In the genomic region with DNA sequence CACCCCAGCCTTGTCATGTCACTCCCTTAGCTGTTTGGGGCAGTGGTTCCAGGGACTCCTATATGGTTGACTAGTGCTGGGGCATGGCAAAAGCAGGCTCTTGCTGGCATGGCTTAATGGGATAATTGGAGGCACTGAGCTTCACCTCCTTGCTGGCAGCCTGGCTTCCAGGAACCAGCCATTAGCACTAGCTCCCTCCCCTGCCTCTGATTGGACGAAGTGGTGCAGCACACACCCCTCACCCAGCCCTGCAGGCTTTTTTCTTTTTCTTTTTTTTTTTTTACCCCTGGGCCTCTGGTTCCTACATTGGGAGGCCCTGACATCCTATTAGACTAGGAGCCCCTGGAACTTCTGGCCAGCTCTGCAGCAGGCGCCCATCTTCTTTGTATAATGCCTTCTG, we compare ENCODE assay signal across 16 cellular contexts. TPM values are rescaled to one million over a fixed set of nuclear protein-coding genes. Genes with fewer than 3 reads are reported as not detected.
DNase-seq lines count a peak whose midpoint lies in the region; ATAC-seq and TF ChIP-seq lines count a peak whose summit lies in the region.
"Had no signal": no experiment of that assay in that cellular context is flagged by ENCODE, and none has a peak within 500 bp of the region (broad histone marks: within the 10 kb centered on the region; RNA-seq: fewer than 3 reads in every experiment).

No MANE protein-coding gene starts in this region.

- no peak overlapping the region for H3K27ac ChIP-seq in endodermal cell (ENCODE audit: low read depth, low read length)
- H3K27ac ChIP-seq in CD8-positive, alpha-beta memory T cell (ENCODE audit: low read depth, low read length) = no peak overlapping the region
- H3K27ac ChIP-seq: GM23248 had no signal

- H3K4me1 Mint-ChIP-seq in endodermal cell = peaks cover 16% of the 10 kb centered on the region
- H3K4me1 Mint-ChIP-seq in stimulated activated naive B cell treated with anti-CD40 and anti-IgM and Interleukin-4, amounts not matched to agents 10 μg/mL and 1 μg/mL and 100 μg/mL, for 72 hours = peaks cover 1 to 10% of the 10 kb centered on the region in 2 donors
- H3K4me1 Mint-ChIP-seq in CD8-positive, alpha-beta memory T cell = peaks cover 3 to 7% (median 7%) of the 10 kb centered on the region in 3 donors

- peaks cover 36% of the 10 kb centered on the region for H3K36me3 ChIP-seq in BE2C
- peaks cover 31% of the 10 kb centered on the region for H3K36me3 ChIP-seq in endodermal cell (ENCODE audit: control insufficient read depth, insufficient read depth, low read length)
- H3K36me3 ChIP-seq in CD8-positive, alpha-beta memory T cell (ENCODE audit: insufficient read depth, low read length) = no peaks in the 10 kb centered on the region

- POLR2A ChIA-PET in CD8-positive, alpha-beta memory T cell (lab: Charles Lee) = no interaction called here

- no peaks in the 10 kb centered on the region for H3K27me3 Mint-ChIP-seq in endodermal cell (ENCODE audit: insufficient read depth)
- H3K27me3 Mint-ChIP-seq in stimulated activated naive B cell treated with anti-CD40 and anti-IgM and Interleukin-4, amounts not matched to agents 10 μg/mL and 1 μg/mL and 100 μg/mL, for 72 hours = peaks cover 8 to 18% of the 10 kb centered on the region in 2 donors
- H3K27me3 Mint-ChIP-seq in CD8-positive, alpha-beta memory T cell = peaks cover 7 to 9% of the 10 kb centered on the region in 2 donors

- H3K27ac Mint-ChIP-seq in endodermal cell = no peak overlapping the region
- no peak overlapping the region for H3K27ac Mint-ChIP-seq in stimulated activated naive B cell treated with anti-CD40 and anti-IgM and Interleukin-4, amounts not matched to agents 10 μg/mL and 1 μg/mL and 100 μg/mL, for 72 hours
- no peak overlapping the region for H3K27ac Mint-ChIP-seq in CD8-positive, alpha-beta memory T cell
- H3K27ac Mint-ChIP-seq: activated T-cell treated with anti-CD3 and anti-CD28 coated beads, Interleukin-2, amount 50 U/mL, for 72 hours; T-helper 2 cell treated with Interferon-gamma antibody and Interleukin-4, amounts not matched to agents 5 μg/mL and 100 μg/mL, for 36 hours had no signal

- no peaks in the 10 kb centered on the region for H3K9me3 Mint-ChIP-seq in endodermal cell
- no peaks in the 10 kb centered on the region for H3K9me3 Mint-ChIP-seq in stimulated activated naive B cell treated with anti-CD40 and anti-IgM and Interleukin-4, amounts not matched to agents 10 μg/mL and 1 μg/mL and 100 μg/mL, for 72 hours
- H3K9me3 Mint-ChIP-seq in CD8-positive, alpha-beta memory T cell = no peaks in the 10 kb centered on the region
- H3K9me3 Mint-ChIP-seq: activated T-cell treated with anti-CD3 and anti-CD28 coated beads, Interleukin-2, amount 50 U/mL, for 72 hours; T-helper 2 cell treated with Interferon-gamma antibody and Interleukin-4, amounts not matched to agents 5 μg/mL and 100 μg/mL, for 36 hours had no signal

- WGBS in endodermal cell (ENCODE audit: insufficient coverage in 1 of 2, insufficient read length in 1 of 2), 2 experiments = 86% methylated on average over 2 of the region's 2 CpGs; no CpG with 5 or more reads in 1 of the 2 experiments

- H3K9ac ChIP-seq in endodermal cell (ENCODE audit: extremely low read depth, low read length, poor library complexity, severe bottlenecking) = no peak overlapping the region
- H3K9ac ChIP-seq: GM23248 had no signal

- H3K9me3 ChIP-seq in BE2C (no peaks in the 10 kb centered on the region), endodermal cell (ENCODE audit: control insufficient read depth, low read length) (no peaks in the 10 kb centered on the region)
- no peaks in the 10 kb centered on the region for H3K9me3 ChIP-seq in CD8-positive, alpha-beta memory T cell (ENCODE audit: low read length)

- H3K4me3 Mint-ChIP-seq in endodermal cell = no peak overlapping the region
- no peak overlapping the region for H3K4me3 Mint-ChIP-seq in stimulated activated naive B cell treated with anti-CD40 and anti-IgM and Interleukin-4, amounts not matched to agents 10 μg/mL and 1 μg/mL and 100 μg/mL, for 72 hours
- no peak overlapping the region for H3K4me3 Mint-ChIP-seq in CD8-positive, alpha-beta memory T cell
- H3K4me3 Mint-ChIP-seq: activated T-cell treated with anti-CD3 and anti-CD28 coated beads, Interleukin-2, amount 50 U/mL, for 72 hours; T-helper 2 cell treated with Interferon-gamma antibody and Interleukin-4, amounts not matched to agents 5 μg/mL and 100 μg/mL, for 36 hours had no signal

- H3K4me3 ChIP-seq in BE2C (ENCODE audit: low read depth, low read length) (no peak overlapping the region), endodermal cell (ENCODE audit: low read length) (no peak overlapping the region)
- H3K4me3 ChIP-seq in CD8-positive, alpha-beta memory T cell (ENCODE audit: low read length) = no peak overlapping the region
- H3K4me3 ChIP-seq: GM23248 had no signal

- CTCF ChIA-PET in CD8-positive, alpha-beta memory T cell (lab: Charles Lee) = interaction anchor here (0.5 kb wide), 1 partner anchor 75 kb away, joined by 3 read pairs; no protein-coding TSS in a partner anchor

- DNase-seq in BE2C = peak; percentile 86
- peak; percentile 64 for DNase-seq in DMS 273 (lab: John Stamatoyannopoulos, UW; ENCODE audit: unreplicated experiment)
- peak; percentile 85 for DNase-seq in NCI-H446 treated with DMSO at 0.1 percent for 48 hours (lab: John Stamatoyannopoulos, UW)
- peak; percentile 84 for DNase-seq in endodermal cell
- DNase-seq in stimulated activated naive B cell treated with anti-CD40 and anti-IgM and Interleukin-4, amounts not matched to agents 10 μg/mL and 1 μg/mL and 100 μg/mL, for 72 hours = no peak
- no peak for DNase-seq in RPMI8226
- no peak for DNase-seq in CD8-positive, alpha-beta memory T cell
- DNase-seq: activated CD4-positive, alpha-beta T cell treated with anti-CD3 and anti-CD28 coated beads, Interleukin-2, amount 50 U/mL, for 4 hours; activated T-cell treated with anti-CD3 and anti-CD28 coated beads, Interleukin-2, amount 50 U/mL, for 72 hours; GM23248; IMR-90; NCI-H187 treated with DMSO at 0.1 percent for 48 hours had no signal

- peaks cover 28% of the 10 kb centered on the region for H3K4me1 ChIP-seq in BE2C
- H3K4me1 ChIP-seq in endodermal cell (ENCODE audit: control insufficient read depth, insufficient read depth, low read length) = no peaks in the 10 kb centered on the region
- H3K4me1 ChIP-seq in CD8-positive, alpha-beta memory T cell (ENCODE audit: insufficient read depth, low read length) = peaks cover 2% of the 10 kb centered on the region

- H3K27me3 ChIP-seq in BE2C (no peaks in the 10 kb centered on the region), endodermal cell (ENCODE audit: control insufficient read depth, insufficient read depth, low read length, poor library complexity, severe bottlenecking) (no peaks in the 10 kb centered on the region)
- H3K27me3 ChIP-seq in CD8-positive, alpha-beta memory T cell (ENCODE audit: insufficient read depth, low read length, poor library complexity, severe bottlenecking) = peaks cover 1% of the 10 kb centered on the region

- ATAC-seq in stimulated activated naive B cell treated with anti-CD40 and anti-IgM and Interleukin-4, amounts not matched to agents 10 μg/mL and 1 μg/mL and 100 μg/mL, for 72 hours (replicated peaks) = no peak
- ATAC-seq in GM19351 (IDR thresholded peaks at IDR 0.05; ENCODE audit: unreplicated experiment) = no peak
- ATAC-seq: activated T-cell treated with anti-CD3 and anti-CD28 coated beads, Interleukin-2, amount 50 U/mL, for 72 hours had no signal

- TF ChIP-seq CTCF in BE2C (IDR thresholded peaks at IDR 0.05; ENCODE audit: low read depth, low read length) = no peak
- no peak for TF ChIP-seq CTCF in endodermal cell (conservative IDR thresholded peaks at IDR 0.05)

- H3K36me3 Mint-ChIP-seq in endodermal cell (ENCODE audit: low read depth) = peaks cover 22% of the 10 kb centered on the region
- no peaks in the 10 kb centered on the region for H3K36me3 Mint-ChIP-seq in stimulated activated naive B cell treated with anti-CD40 and anti-IgM and Interleukin-4, amounts not matched to agents 10 μg/mL and 1 μg/mL and 100 μg/mL, for 72 hours
- no peaks in the 10 kb centered on the region for H3K36me3 Mint-ChIP-seq in CD8-positive, alpha-beta memory T cell

RNA-seq across cellular contexts. Expression of a gene that starts 18.6 kb away (rescaled TPM):
- 33.9 TPM for polyA plus RNA-seq in BE2C (2012; ENCODE audit: insufficient read depth, insufficient read length, low read depth)
- total RNA-seq in endodermal cell = 10 to 100 TPM; 45.9 to 54.9 TPM
- 106 TPM for polyA plus RNA-seq in endodermal cell (2013, experiment 1 of 2)
- 105 TPM for polyA plus RNA-seq in endodermal cell (2013, experiment 2 of 2)
- total RNA-seq in CD8-positive, alpha-beta memory T cell = 1 to 10 TPM; 1.9 to 2.4 TPM
- polyA plus RNA-seq in CD8-positive, alpha-beta memory T cell = 0.82 TPM

RNA-seq across cellular contexts. Expression of a gene that starts 53.5 kb away (rescaled TPM):
- not detected for polyA plus RNA-seq in BE2C (2012; ENCODE audit: insufficient read depth, insufficient read length, low read depth)
- total RNA-seq in endodermal cell = not detected
- polyA plus RNA-seq in endodermal cell (2013, experiment 1 of 2) = not detected
- not detected for polyA plus RNA-seq in endodermal cell (2013, experiment 2 of 2)
- not detected for total RNA-seq in CD8-positive, alpha-beta memory T cell
- not detected for polyA plus RNA-seq in CD8-positive, alpha-beta memory T cell
- total RNA-seq: activated T-cell treated with anti-CD3 and anti-CD28 coated beads, Interleukin-2, amount 50 U/mL, for 72 hours; GM23248; IMR-90; mesenteric fat pad; osteocyte had no signal
- polyA plus RNA-seq: IMR-90 had no signal

RNA-seq across cellular contexts. Expression of a gene that starts 53.8 kb away (rescaled TPM):
- 143 TPM for polyA plus RNA-seq in BE2C (2012; ENCODE audit: insufficient read depth, insufficient read length, low read depth)
- total RNA-seq in endodermal cell = 100 to 1,000 TPM; 130 to 161 TPM
- polyA plus RNA-seq in endodermal cell (2013, experiment 1 of 2) = 133 TPM
- polyA plus RNA-seq in endodermal cell (2013, experiment 2 of 2) = 134 TPM
- total RNA-seq in CD8-positive, alpha-beta memory T cell = 100 to 1,000 TPM; 149 to 154 TPM
- 148 TPM for polyA plus RNA-seq in CD8-positive, alpha-beta memory T cell

Comparison
In these comparisons a context has a peak if more than half of its experiments do, and no peak if none do; other contexts are left out.
1. DNase-seq: peak in BE2C (single experiment), DMS 273 (single experiment), NCI-H446 treated with DMSO at 0.1 percent for 48 hours (single experiment) and endodermal cell (single experiment); none in stimulated activated naive B cell treated with anti-CD40 and anti-IgM and Interleukin-4, amounts not matched to agents 10 μg/mL and 1 μg/mL and 100 μg/mL, for 72 hours (single experiment), RPMI8226 (single experiment) and CD8-positive, alpha-beta memory T cell (0 of 5).
2. RNA of a gene that starts 18.6 kb away (total RNA-seq): 45.9 to 54.9 TPM in endodermal cell; 1.9 to 2.4 TPM in CD8-positive, alpha-beta memory T cell; every median in the first group is over 10 times any median in the second.